29 cellular contexts compared by ENCODE assay signal in genomic region chr3:147582642-147583041, GRCh38.
"Had no signal": no experiment of that assay in that cellular context is flagged by ENCODE, and none has a peak within 500 bp of the region (broad histone marks: within the 10 kb centered on the region; RNA-seq: fewer than 3 reads in every experiment).

No MANE protein-coding gene starts in this region.

- H3K9ac ChIP-seq: neural progenitor cell, parathyroid adenoma had no signal

- H3K36me3 ChIP-seq: neural progenitor cell, ovary, right lobe of liver, sigmoid colon, spleen, suprapubic skin, tibial artery, transverse colon, upper lobe of right lung, uterus had no signal

- ATAC-seq: natural killer cell; right cardiac atrium; right lobe of liver; stimulated activated memory B cell treated with anti-CD40 and anti-IgM and Interleukin-4, amounts not matched to agents 10 μg/mL and 1 μg/mL and 100 μg/mL, for 72 hours; stimulated activated naive CD8-positive, alpha-beta T cell treated with anti-CD3 and anti-CD28 coated beads, Interleukin-15, amount 100 ng/mL, for 72 hours; stimulated activated naive CD8-positive, alpha-beta T cell treated with anti-CD3 and anti-CD28 coated beads, Interleukin-15, Interleukin-2, amounts not matched to agents 100 U/mL and 50 U/mL, for 24 hours; upper lobe of right lung had no signal

- H3K27ac ChIP-seq: neural progenitor cell, ovary, parathyroid adenoma, psoas muscle, right lobe of liver, sigmoid colon, skin epidermis, spleen, suprapubic skin, testis, tibial artery, transverse colon, upper lobe of right lung, uterus had no signal

- H3K79me2 ChIP-seq: parathyroid adenoma had no signal

- H2AFZ ChIP-seq: neural progenitor cell, parathyroid adenoma had no signal

- H3K9me3 ChIP-seq: ovary, psoas muscle, right lobe of liver, sigmoid colon, suprapubic skin, testis, transverse colon, upper lobe of right lung, uterus had no signal

- H3K4me1 ChIP-seq: neural progenitor cell, parathyroid adenoma, psoas muscle, right lobe of liver, sigmoid colon, spleen, suprapubic skin, testis, tibial artery, transverse colon, upper lobe of right lung, uterus had no signal

- H3K4me3 ChIP-seq: neural progenitor cell, ovary, psoas muscle, right lobe of liver, sigmoid colon, skin epidermis, smooth muscle cell, spleen, suprapubic skin, testis, tibial artery, transverse colon, upper lobe of right lung, uterus had no signal

- H3K27me3 ChIP-seq: neural progenitor cell, ovary, right lobe of liver, sigmoid colon, spleen, suprapubic skin, testis, tibial artery, transverse colon, upper lobe of right lung, uterus had no signal

- H3K4me2 ChIP-seq: neural progenitor cell, smooth muscle cell had no signal

- DNase-seq: natural killer cell; occipital lobe; ovary; posterior cingulate gyrus; psoas muscle; right cardiac atrium; right lobe of liver; sigmoid colon; spleen; stimulated activated CD4-positive, alpha-beta T cell treated with anti-CD3 and anti-CD28 coated beads, Interleukin-12 subunit alpha, Interleukin-12 subunit beta, amount 100 ng/mL, for 4 hours; stimulated activated CD4-positive, alpha-beta T cell treated with anti-CD3 and anti-CD28 coated beads, Interleukin-1b, Interleukin-23, amount 100 ng/mL, for 48 hours; stimulated activated CD4-positive, alpha-beta T cell treated with anti-CD3 and anti-CD28 coated beads, Interleukin-4, amount 100 ng/mL, for 1 hour; stimulated activated CD4-positive, alpha-beta T cell treated with anti-CD3 and anti-CD28 coated beads, Interleukin-4, amount 100 ng/mL, for 4 hours; stimulated activated CD8-positive, alpha-beta memory T cell treated with anti-CD3 and anti-CD28 coated beads, Interleukin-4, amount 100 ng/mL, for 48 hours; stimulated activated naive CD4-positive, alpha-beta T cell; stimulated activated naive CD8-positive, alpha-beta T cell treated with anti-CD3 and anti-CD28 coated beads, Interleukin-15, amount 100 ng/mL, for 72 hours; stimulated activated naive CD8-positive, alpha-beta T cell treated with anti-CD3 and anti-CD28 coated beads, Interleukin-15, Interleukin-2, amounts not matched to agents 100 U/mL and 50 U/mL, for 24 hours; substantia nigra; testis; tibial artery; transverse colon; upper lobe of right lung; uterus had no signal
